Comparison of ENCODE assay signal across 1 cellular context in the genomic region with DNA sequence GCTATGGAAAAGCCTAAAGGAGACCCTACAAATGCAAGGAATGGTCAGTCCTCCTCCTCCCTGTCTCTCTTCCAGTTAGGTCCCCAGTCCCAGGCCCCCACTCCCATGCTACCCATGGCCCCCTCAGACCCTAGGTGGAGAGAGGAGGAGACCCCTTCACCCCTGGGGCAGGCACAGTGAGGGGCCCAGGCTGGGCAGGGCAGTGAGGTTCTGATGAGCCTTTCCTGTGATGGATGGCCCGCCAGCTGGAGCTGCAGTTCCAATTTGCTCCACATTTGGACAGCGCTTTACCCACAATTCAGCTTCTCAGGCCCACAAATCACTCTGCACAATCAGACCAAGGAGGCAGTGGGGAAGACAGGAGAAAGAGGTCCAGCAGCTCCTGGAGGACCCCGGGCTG.
TF ChIP-seq lines count a peak whose summit lies in the region.

No MANE protein-coding gene starts in this region.

TF ChIP-seq in K562, 482 proteins besides CTCF, POLR2A, EP300 and RAD21 (continued from another document):
- TF ChIP-seq, protein P1, sequence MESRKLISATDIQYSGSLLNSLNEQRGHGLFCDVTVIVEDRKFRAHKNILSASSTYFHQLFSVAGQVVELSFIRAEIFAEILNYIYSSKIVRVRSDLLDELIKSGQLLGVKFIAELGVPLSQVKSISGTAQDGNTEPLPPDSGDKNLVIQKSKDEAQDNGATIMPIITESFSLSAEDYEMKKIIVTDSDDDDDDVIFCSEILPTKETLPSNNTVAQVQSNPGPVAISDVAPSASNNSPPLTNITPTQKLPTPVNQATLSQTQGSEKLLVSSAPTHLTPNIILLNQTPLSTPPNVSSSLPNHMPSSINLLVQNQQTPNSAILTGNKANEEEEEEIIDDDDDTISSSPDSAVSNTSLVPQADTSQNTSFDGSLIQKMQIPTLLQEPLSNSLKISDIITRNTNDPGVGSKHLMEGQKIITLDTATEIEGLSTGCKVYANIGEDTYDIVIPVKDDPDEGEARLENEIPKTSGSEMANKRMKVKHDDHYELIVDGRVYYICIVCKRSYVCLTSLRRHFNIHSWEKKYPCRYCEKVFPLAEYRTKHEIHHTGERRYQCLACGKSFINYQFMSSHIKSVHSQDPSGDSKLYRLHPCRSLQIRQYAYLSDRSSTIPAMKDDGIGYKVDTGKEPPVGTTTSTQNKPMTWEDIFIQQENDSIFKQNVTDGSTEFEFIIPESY (CRISPR knock-in tag; IDR thresholded peaks at IDR 0.05) = peak; percentile 99
- TF ChIP-seq, protein P2, sequence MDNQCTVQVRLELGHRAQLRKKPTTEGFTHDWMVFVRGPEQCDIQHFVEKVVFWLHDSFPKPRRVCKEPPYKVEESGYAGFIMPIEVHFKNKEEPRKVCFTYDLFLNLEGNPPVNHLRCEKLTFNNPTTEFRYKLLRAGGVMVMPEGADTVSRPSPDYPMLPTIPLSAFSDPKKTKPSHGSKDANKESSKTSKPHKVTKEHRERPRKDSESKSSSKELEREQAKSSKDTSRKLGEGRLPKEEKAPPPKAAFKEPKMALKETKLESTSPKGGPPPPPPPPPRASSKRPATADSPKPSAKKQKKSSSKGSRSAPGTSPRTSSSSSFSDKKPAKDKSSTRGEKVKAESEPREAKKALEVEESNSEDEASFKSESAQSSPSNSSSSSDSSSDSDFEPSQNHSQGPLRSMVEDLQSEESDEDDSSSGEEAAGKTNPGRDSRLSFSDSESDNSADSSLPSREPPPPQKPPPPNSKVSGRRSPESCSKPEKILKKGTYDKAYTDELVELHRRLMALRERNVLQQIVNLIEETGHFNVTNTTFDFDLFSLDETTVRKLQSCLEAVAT (IDR thresholded peaks at IDR 0.05) = no peak
TF ChIP-seq in K562: peak in this region for 14.
